In the genomic region with DNA sequence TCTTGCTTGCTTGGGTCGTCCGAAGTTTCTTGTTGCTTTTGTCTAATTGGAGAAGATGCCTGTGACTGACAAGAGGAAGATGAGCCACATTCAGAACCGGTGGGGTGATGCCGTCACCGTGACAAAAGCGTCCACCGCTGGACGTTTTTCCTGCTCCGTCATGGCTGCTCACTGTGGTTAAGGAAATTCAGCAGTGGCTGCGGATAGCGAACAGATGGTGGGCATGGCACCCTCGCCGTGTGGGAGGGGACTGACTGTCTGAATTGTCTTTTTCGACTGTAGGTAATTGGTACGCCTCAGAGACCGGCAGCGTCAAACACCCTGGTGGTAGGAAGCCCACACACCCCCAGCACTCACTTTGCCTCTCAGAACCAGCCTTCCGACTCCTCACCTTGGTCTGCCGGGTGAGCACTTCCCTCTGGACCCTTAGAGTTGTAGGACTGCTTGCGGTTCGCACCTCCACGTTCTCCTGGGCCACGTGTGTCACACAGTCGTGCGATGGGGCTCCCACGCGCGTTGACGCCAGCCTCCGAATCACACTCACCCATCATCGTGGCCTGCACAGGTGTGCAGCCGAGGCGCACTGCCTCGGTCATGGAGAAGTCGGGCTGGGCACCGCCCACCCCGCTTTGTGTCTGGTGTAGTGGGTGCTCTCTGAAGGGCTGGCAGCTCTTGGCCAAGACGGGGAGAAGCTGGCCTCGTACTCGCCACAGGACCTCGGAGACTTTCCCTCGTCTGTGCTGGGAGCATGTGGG, we compare ENCODE assay signal across 23 cellular contexts. TPM values are rescaled to one million over a fixed set of nuclear protein-coding genes. Genes with fewer than 3 reads are reported as not detected.
DNase-seq lines count a peak whose midpoint lies in the region; ATAC-seq and TF ChIP-seq lines count a peak whose summit lies in the region.
"Had no signal": no experiment of that assay in that cellular context is flagged by ENCODE, and none has a peak within 500 bp of the region (broad histone marks: within the 10 kb centered on the region; RNA-seq: fewer than 3 reads in every experiment).

No MANE protein-coding gene starts in this region.

- POLR2A ChIA-PET in activated naive CD8-positive, alpha-beta T cell treated with anti-CD3 and anti-CD28 coated beads, Interleukin-2, amount 10 ng/mL, durations not matched to agents 7 days and 5 days (lab: Charles Lee) = no interaction called here

- DNase-seq in activated naive CD8-positive, alpha-beta T cell treated with anti-CD3 and anti-CD28 coated beads, Interleukin-2, amount 10 ng/mL, durations not matched to agents 7 days and 5 days = no peak
- DNase-seq in activated naive CD8-positive, alpha-beta T cell treated with anti-CD3 and anti-CD28 coated beads for 36 hours = no peak
- DNase-seq in NCI-H69 (lab: John Stamatoyannopoulos, UW) (peak; percentile 23), left lung (peak; percentile 27 to 55), upper lobe of right lung (peak; percentile 58), NCI-H226 (no peak)
- DNase-seq in activated T-cell treated with anti-CD3 and anti-CD28 coated beads, Interleukin-2, amount 50 U/mL, for 72 hours = no peak
- DNase-seq: activated CD4-positive, CD25-positive, alpha-beta regulatory T cell; activated naive CD4-positive, alpha-beta T cell treated with anti-CD3 and anti-CD28 coated beads, Interleukin-2, amount 50 U/mL, for 16 hours; esophagus squamous epithelium; foreskin melanocyte; hippocampal formation; KG1; MG63; NCI-H524; SHP77 treated with DMSO at 0.1 percent for 48 hours; stimulated activated CD4-positive, alpha-beta T cell treated with anti-CD3 and anti-CD28 coated beads, Interleukin-2, amount 100 ng/mL, for 24 hours; stomach; tibial artery had no signal

- H3K4me3 ChIP-seq in left lung = no peak overlapping the region
- H3K4me3 ChIP-seq in upper lobe of right lung = no peak overlapping the region
- H3K4me3 ChIP-seq: esophagus squamous epithelium, MG63, smooth muscle cell, stomach, tibial artery had no signal

- H3K27ac Mint-ChIP-seq in activated naive CD8-positive, alpha-beta T cell treated with anti-CD3 and anti-CD28 coated beads, Interleukin-2, amount 10 ng/mL, durations not matched to agents 7 days and 5 days = peak overlapping the region; percentile 60
- no peak overlapping the region for H3K27ac Mint-ChIP-seq in activated naive CD8-positive, alpha-beta T cell treated with anti-CD3 and anti-CD28 coated beads for 36 hours
- H3K27ac Mint-ChIP-seq in activated T-cell treated with anti-CD3 and anti-CD28 coated beads, Interleukin-2, amount 50 U/mL, for 72 hours = no peak overlapping the region
- H3K27ac Mint-ChIP-seq: B cell had no signal

- H3K4me1 ChIP-seq in left lung = no peaks in the 10 kb centered on the region
- H3K4me1 ChIP-seq in upper lobe of right lung = no peaks in the 10 kb centered on the region
- H3K4me1 ChIP-seq: esophagus squamous epithelium, stomach, tibial artery had no signal

- H3K27me3 ChIP-seq in left lung = no peaks in the 10 kb centered on the region
- no peaks in the 10 kb centered on the region for H3K27me3 ChIP-seq in upper lobe of right lung
- H3K27me3 ChIP-seq: esophagus squamous epithelium, MG63, stomach, tibial artery had no signal

- intact Hi-C loops in left lung (cut with DNase I) = no loop called here
- intact Hi-C loops in upper lobe of right lung (cut with DNase I) = no loop called here

- peaks cover 21% of the 10 kb centered on the region for H3K36me3 Mint-ChIP-seq in activated naive CD8-positive, alpha-beta T cell treated with anti-CD3 and anti-CD28 coated beads, Interleukin-2, amount 10 ng/mL, durations not matched to agents 7 days and 5 days
- H3K36me3 Mint-ChIP-seq in activated naive CD8-positive, alpha-beta T cell treated with anti-CD3 and anti-CD28 coated beads for 36 hours = peaks cover 51% of the 10 kb centered on the region
- H3K36me3 Mint-ChIP-seq in activated T-cell treated with anti-CD3 and anti-CD28 coated beads, Interleukin-2, amount 50 U/mL, for 72 hours (ENCODE audit: insufficient read depth in 2 of 2) = peaks cover 2 to 27% of the 10 kb centered on the region in 2 donors

- H3K27ac ChIP-seq in left lung = no peak overlapping the region
- H3K27ac ChIP-seq in upper lobe of right lung = no peak overlapping the region
- H3K27ac ChIP-seq: esophagus squamous epithelium, stomach, tibial artery had no signal

- no peak for TF ChIP-seq CTCF in left lung (IDR thresholded peaks at IDR 0.05)
- no peak for TF ChIP-seq CTCF in upper lobe of right lung (IDR thresholded peaks at IDR 0.05)

- ATAC-seq in activated naive CD8-positive, alpha-beta T cell treated with anti-CD3 and anti-CD28 coated beads, Interleukin-2, amount 10 ng/mL, durations not matched to agents 7 days and 5 days (ENCODE audit: low read depth) = no peak
- ATAC-seq in left lung = no peak
- no peak for ATAC-seq in upper lobe of right lung
- no peak for ATAC-seq in activated T-cell treated with anti-CD3 and anti-CD28 coated beads, Interleukin-2, amount 50 U/mL, for 72 hours (replicated peaks in 1 of 2)

- H3K9me3 Mint-ChIP-seq in activated naive CD8-positive, alpha-beta T cell treated with anti-CD3 and anti-CD28 coated beads, Interleukin-2, amount 10 ng/mL, durations not matched to agents 7 days and 5 days = no peaks in the 10 kb centered on the region
- H3K9me3 Mint-ChIP-seq in activated naive CD8-positive, alpha-beta T cell treated with anti-CD3 and anti-CD28 coated beads for 36 hours = no peaks in the 10 kb centered on the region
- H3K9me3 Mint-ChIP-seq in activated T-cell treated with anti-CD3 and anti-CD28 coated beads, Interleukin-2, amount 50 U/mL, for 72 hours = no peaks in the 10 kb centered on the region

- H3K27me3 Mint-ChIP-seq in activated naive CD8-positive, alpha-beta T cell treated with anti-CD3 and anti-CD28 coated beads, Interleukin-2, amount 10 ng/mL, durations not matched to agents 7 days and 5 days = no peaks in the 10 kb centered on the region
- H3K27me3 Mint-ChIP-seq in activated naive CD8-positive, alpha-beta T cell treated with anti-CD3 and anti-CD28 coated beads for 36 hours = no peaks in the 10 kb centered on the region
- no peaks in the 10 kb centered on the region for H3K27me3 Mint-ChIP-seq in activated T-cell treated with anti-CD3 and anti-CD28 coated beads, Interleukin-2, amount 50 U/mL, for 72 hours (ENCODE audit: low read depth)
- H3K27me3 Mint-ChIP-seq: B cell had no signal

- no peak overlapping the region for H3K4me3 Mint-ChIP-seq in activated naive CD8-positive, alpha-beta T cell treated with anti-CD3 and anti-CD28 coated beads, Interleukin-2, amount 10 ng/mL, durations not matched to agents 7 days and 5 days
- H3K4me3 Mint-ChIP-seq in activated naive CD8-positive, alpha-beta T cell treated with anti-CD3 and anti-CD28 coated beads for 36 hours = no peak overlapping the region
- no peak overlapping the region for H3K4me3 Mint-ChIP-seq in activated T-cell treated with anti-CD3 and anti-CD28 coated beads, Interleukin-2, amount 50 U/mL, for 72 hours
- H3K4me3 Mint-ChIP-seq: B cell had no signal

- H3K36me3 ChIP-seq in left lung (peaks cover 0 to 95% of the 10 kb centered on the region in 2 donors), upper lobe of right lung (peaks cover 39% of the 10 kb centered on the region)

- H3K9me3 ChIP-seq in left lung (no peaks in the 10 kb centered on the region), upper lobe of right lung (no peaks in the 10 kb centered on the region)
- H3K9me3 ChIP-seq: esophagus squamous epithelium, MG63, stomach, tibial artery had no signal

- peaks cover 6% of the 10 kb centered on the region for H3K4me1 Mint-ChIP-seq in activated naive CD8-positive, alpha-beta T cell treated with anti-CD3 and anti-CD28 coated beads, Interleukin-2, amount 10 ng/mL, durations not matched to agents 7 days and 5 days
- H3K4me1 Mint-ChIP-seq in activated naive CD8-positive, alpha-beta T cell treated with anti-CD3 and anti-CD28 coated beads for 36 hours = peaks cover 25% of the 10 kb centered on the region
- peaks cover 8% of the 10 kb centered on the region for H3K4me1 Mint-ChIP-seq in activated T-cell treated with anti-CD3 and anti-CD28 coated beads, Interleukin-2, amount 50 U/mL, for 72 hours (ENCODE audit: low read depth)
- H3K4me1 Mint-ChIP-seq: B cell had no signal

RNA-seq across cellular contexts. Expression of a gene that starts 26.5 kb away (rescaled TPM):
- total RNA-seq in activated naive CD8-positive, alpha-beta T cell treated with anti-CD3 and anti-CD28 coated beads, Interleukin-2, amount 10 ng/mL, durations not matched to agents 7 days and 5 days = not detected
- total RNA-seq in activated naive CD8-positive, alpha-beta T cell treated with anti-CD3 and anti-CD28 coated beads for 36 hours = not detected
- total RNA-seq in left lung (not detected), upper lobe of right lung (not detected)
- not detected for total RNA-seq in activated T-cell treated with anti-CD3 and anti-CD28 coated beads, Interleukin-2, amount 50 U/mL, for 72 hours
- total RNA-seq: B cell, cardiac septum, esophagus squamous epithelium, omental fat pad, smooth muscle cell had no signal

RNA-seq across cellular contexts. Expression of a gene that starts 35.5 kb away (rescaled TPM):
- total RNA-seq in activated naive CD8-positive, alpha-beta T cell treated with anti-CD3 and anti-CD28 coated beads, Interleukin-2, amount 10 ng/mL, durations not matched to agents 7 days and 5 days = not detected
- total RNA-seq in activated naive CD8-positive, alpha-beta T cell treated with anti-CD3 and anti-CD28 coated beads for 36 hours = not detected
- total RNA-seq in left lung (under 1 TPM in 1 of 2 donors, not detected in 1; 0.21 TPM), upper lobe of right lung (0.09 TPM)
- under 1 TPM in 1 of 2 donors, not detected in 1; 0.22 TPM for total RNA-seq in activated T-cell treated with anti-CD3 and anti-CD28 coated beads, Interleukin-2, amount 50 U/mL, for 72 hours
- total RNA-seq: B cell, esophagus squamous epithelium, omental fat pad, smooth muscle cell, stomach had no signal

RNA-seq across cellular contexts. Expression of a gene that starts 47.0 kb away (rescaled TPM):
- 100 to 1,000 TPM; 103 to 117 TPM for total RNA-seq in activated naive CD8-positive, alpha-beta T cell treated with anti-CD3 and anti-CD28 coated beads, Interleukin-2, amount 10 ng/mL, durations not matched to agents 7 days and 5 days
- 100 to 1,000 TPM; 242 to 250 TPM for total RNA-seq in activated naive CD8-positive, alpha-beta T cell treated with anti-CD3 and anti-CD28 coated beads for 36 hours
- total RNA-seq in left lung = 10 to 100 TPM; 48.8 to 61.9 TPM
- total RNA-seq in upper lobe of right lung = 42.3 TPM
- total RNA-seq in activated T-cell treated with anti-CD3 and anti-CD28 coated beads, Interleukin-2, amount 50 U/mL, for 72 hours = 10 to 100 TPM; 87.5 to 99.2 TPM

Comparison
In these comparisons a context has a peak if more than half of its experiments do, and no peak if none do; other contexts are left out.
1. DNase-seq: peak in NCI-H69 (single experiment), left lung (2 of 2) and upper lobe of right lung (single experiment); none in activated naive CD8-positive, alpha-beta T cell treated with anti-CD3 and anti-CD28 coated beads, Interleukin-2, amount 10 ng/mL, durations not matched to agents 7 days and 5 days (single experiment), activated naive CD8-positive, alpha-beta T cell treated with anti-CD3 and anti-CD28 coated beads for 36 hours (single experiment), NCI-H226 (single experiment) and activated T-cell treated with anti-CD3 and anti-CD28 coated beads, Interleukin-2, amount 50 U/mL, for 72 hours (0 of 2).